9 cellular contexts compared by ENCODE assay signal in genomic region chr2:375270-375946, GRCh38.
"Had no signal": no experiment of that assay in that cellular context is flagged by ENCODE, and none has a peak within 500 bp of the region (broad histone marks: within the 10 kb centered on the region; RNA-seq: fewer than 3 reads in every experiment).

No MANE protein-coding gene starts in this region.

- ATAC-seq: activated CD8-positive, alpha-beta T cell treated with anti-CD3 and anti-CD28 coated beads for 36 hours had no signal

- H3K27ac ChIP-seq: right atrium auricular region had no signal

- H3K27me3 ChIP-seq: right atrium auricular region had no signal

- FAIRE-seq: islet of Langerhans had no signal

- H3K4me3 ChIP-seq: right atrium auricular region, smooth muscle cell had no signal

- H3K4me1 ChIP-seq: right atrium auricular region had no signal

- DNase-seq: activated CD4-positive, alpha-beta T cell treated with anti-CD3 and anti-CD28 coated beads for 1 hour; activated CD8-positive, alpha-beta memory T cell treated with anti-CD3 and anti-CD28 coated beads, Interleukin-2, amount 50 U/mL, for 4 hours; activated CD8-positive, alpha-beta T cell treated with anti-CD3 and anti-CD28 coated beads for 36 hours; activated naive CD4-positive, alpha-beta T cell; central memory CD4-positive, alpha-beta T cell; T-helper 9 cell had no signal

- H3K36me3 ChIP-seq: right atrium auricular region had no signal
